ENCODE assay signal across 22 cellular contexts in genomic region chr6:108958900-108959770, GRCh38.
DNase-seq lines count a peak whose midpoint lies in the region; FAIRE-seq and TF ChIP-seq lines count a peak whose summit lies in the region.
"Had no signal": no experiment of that assay in that cellular context is flagged by ENCODE, and none has a peak within 500 bp of the region (broad histone marks: within the 10 kb centered on the region; RNA-seq: fewer than 3 reads in every experiment).

No MANE protein-coding gene starts in this region.

- H3K27me3 ChIP-seq in HL-60 (ENCODE audit: insufficient read depth, poor library complexity, severe bottlenecking) (no peaks in the 10 kb centered on the region), small intestine (ENCODE audit: control insufficient read depth in 2 of 2, insufficient read depth in 2 of 2, low read length in 2 of 2) (no peaks in the 10 kb centered on the region)
- H3K27me3 ChIP-seq: BE2C had no signal

- no peak for TF ChIP-seq CTCF in HL-60 (IDR thresholded peaks at IDR 0.05; ENCODE audit: insufficient read depth, low read length)
- TF ChIP-seq CTCF in OCI-LY7 (conservative IDR thresholded peaks at IDR 0.05; ENCODE audit: low read length), result no peak

- peaks cover 8% of the 10 kb centered on the region for H3K4me1 ChIP-seq in OCI-LY7 (ENCODE audit: insufficient read depth, low read length, poor library complexity, severe bottlenecking)
- H3K4me1 ChIP-seq in small intestine (ENCODE audit: control insufficient read depth in 2 of 2, insufficient read depth in 1 of 2, low read depth in 1 of 2, low read length in 1 of 2), result no peaks in the 10 kb centered on the region
- H3K4me1 ChIP-seq: BE2C had no signal

- CTCF ChIA-PET in OCI-LY7 (lab: Charles Lee; ENCODE audit: unreplicated experiment), result interaction anchor here (0.6 kb wide), 1 partner anchor 13 kb away, joined by 3 read pairs; no protein-coding TSS in a partner anchor

- H3K27ac ChIP-seq in HL-60 (replicated peaks) (peak overlapping the region; percentile 38), OCI-LY7 (ENCODE audit: low read depth, low read length, poor library complexity, severe bottlenecking) (no peak overlapping the region), small intestine (ENCODE audit: low read depth in 1 of 2, low read length in 1 of 2) (no peak overlapping the region)
- H3K27ac ChIP-seq: 22Rv1 had no signal

- H3K4me3 ChIP-seq in HL-60 (replicated peaks; ENCODE audit: insufficient read depth, low read length) (no peak overlapping the region), OCI-LY7 (ENCODE audit: low read depth, low read length, poor library complexity, severe bottlenecking) (no peak overlapping the region), small intestine (ENCODE audit: low read depth in 1 of 2, low read length in 2 of 2) (no peak overlapping the region)
- H3K4me3 ChIP-seq: coronary artery had no signal

- no peaks in the 10 kb centered on the region for H4K20me1 ChIP-seq in OCI-LY7 (ENCODE audit: insufficient read depth, low read length)

- no peaks in the 10 kb centered on the region for H3K36me3 ChIP-seq in OCI-LY7 (ENCODE audit: insufficient read depth, low read length)
- no peaks in the 10 kb centered on the region for H3K36me3 ChIP-seq in small intestine (ENCODE audit: control insufficient read depth in 2 of 2, insufficient read depth in 2 of 2, low read length in 2 of 2)
- H3K36me3 ChIP-seq: BE2C had no signal

- peak overlapping the region; percentile 35; the same call in 1 of the 2 replicates for H2AFZ ChIP-seq in OCI-LY7 (ENCODE audit: low read length)

- BruUV-seq in OCI-LY7 (replicated peaks; lab: Mats Ljungman, UMichigan), result no TSS peak

- intact Hi-C loops in OCI-LY7 (cut with micrococcal nuclease; ENCODE audit: unreplicated experiment), result no loop called here

- no peaks in the 10 kb centered on the region for H3K79me2 ChIP-seq in OCI-LY7 (ENCODE audit: insufficient read depth, low read depth, low read length)

- no peaks in the 10 kb centered on the region for H3K9me3 ChIP-seq in OCI-LY7 (ENCODE audit: low read length)
- no peaks in the 10 kb centered on the region for H3K9me3 ChIP-seq in small intestine (ENCODE audit: control insufficient read depth, low read depth)
- H3K9me3 ChIP-seq: BE2C had no signal

- FAIRE-seq in small intestine (lab: Jason Lieb, UNC), result no peak
- FAIRE-seq in frontal cortex (lab: Jason Lieb, UNC), result no peak
- FAIRE-seq: bronchial epithelial cell, GM18507, RCC 7860, TTC549 had no signal

- WGBS in small intestine, 3 donors, result 84 to 94% (median 85%) methylated on average over 10 of the region's 10 CpGs

- peak; percentile 32 to 42 for DNase-seq in NOMO-1 (lab: John Stamatoyannopoulos, UW; ENCODE audit: unreplicated experiment in 2 of 2)
- DNase-seq in NOMO-1 treated with dmso at 0.1 percent for 144 hours (lab: John Stamatoyannopoulos, UW; ENCODE audit: unreplicated experiment), result no peak
- peak in 1 of 2 experiments; percentile 39 for DNase-seq in HL-60 (ENCODE audit: low read depth in 1 of 2, low spot score in 1 of 2)
- peak; percentile 9 for DNase-seq in OCI-LY7 (ENCODE audit: low spot score)
- peak; percentile 74 for DNase-seq in mesenteric fat pad (ENCODE audit: low spot score)
- no peak for DNase-seq in COR-L47 (lab: John Stamatoyannopoulos, UW)
- DNase-seq in small intestine, result no peak
- no peak for DNase-seq in frontal cortex (ENCODE audit: low spot score in 2 of 2)
- DNase-seq: activated CD4-positive, alpha-beta T cell treated with anti-CD3 and anti-CD28 coated beads, Interleukin-2, amount 10 ng/mL, durations not matched to agents 24 days and 14 days; activated gamma-delta T cell; BE2C; immature natural killer cell; NCI-H1694 treated with DMSO at 0.1 percent for 48 hours; NCI-H774; nucleus accumbens; stimulated activated CD4-positive, alpha-beta T cell treated with anti-CD3 and anti-CD28 coated beads, Interleukin-4, amount 100 ng/mL, for 4 hours had no signal

- POLR2A ChIA-PET in OCI-LY7 (lab: Charles Lee), result interaction anchor here (1.2 kb wide), 1 partner anchor 28 kb away, joined by 4 read pairs; no protein-coding TSS in a partner anchor

- H3K4me2 ChIP-seq in OCI-LY7 (ENCODE audit: low read length), result peak overlapping the region; percentile 40

- no peaks in the 10 kb centered on the region for H3K9me2 ChIP-seq in OCI-LY7 (ENCODE audit: insufficient read depth, low read length)

Comparison
In these comparisons a context has a peak if more than half of its experiments do, and no peak if none do; other contexts are left out.
1. DNase-seq: peak in NOMO-1 (2 of 2), OCI-LY7 (single experiment) and mesenteric fat pad (single experiment); none in NOMO-1 treated with dmso at 0.1 percent for 144 hours (single experiment), COR-L47 (single experiment), small intestine (single experiment) and frontal cortex (0 of 2).